Comparison of ENCODE assay signal across 27 cellular contexts in the genomic region with DNA sequence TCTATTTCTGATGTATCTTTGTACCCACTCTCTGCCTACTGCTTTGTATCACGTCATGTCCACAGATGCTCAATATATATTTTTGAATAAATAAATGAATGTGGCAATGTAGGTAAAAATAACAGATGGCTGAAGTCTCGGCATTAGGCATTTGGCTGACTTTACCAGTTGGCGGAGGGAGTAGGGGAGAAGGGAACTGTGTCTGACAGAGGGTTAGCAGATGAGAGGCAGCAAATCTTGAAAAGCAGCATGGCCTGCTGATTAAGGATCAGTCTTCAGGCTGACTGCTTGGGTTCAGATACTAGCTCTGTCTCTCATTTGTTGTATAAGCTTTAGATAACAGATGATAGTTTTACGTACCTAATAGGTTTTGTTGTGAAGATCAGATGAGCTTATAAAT. TPM values are rescaled to one million over a fixed set of nuclear protein-coding genes. Genes with fewer than 3 reads are reported as not detected.
DNase-seq lines count a peak whose midpoint lies in the region; ATAC-seq, FAIRE-seq and TF ChIP-seq lines count a peak whose summit lies in the region.
"Had no signal": no experiment of that assay in that cellular context is flagged by ENCODE, and none has a peak within 500 bp of the region (broad histone marks: within the 10 kb centered on the region; RNA-seq: fewer than 3 reads in every experiment).

No MANE protein-coding gene starts in this region.

- no peaks in the 10 kb centered on the region for H3K36me3 Mint-ChIP-seq in stimulated activated memory B cell treated with anti-CD40 and anti-IgM and Interleukin-4, amounts not matched to agents 10 μg/mL and 1 μg/mL and 100 μg/mL, for 72 hours

- CTCF ChIA-PET in H1 (lab: Charles Lee; ENCODE audit: partially characterized antibody) = interaction anchor here (0.8 to 1.7 kb wide), 2 partner anchors 32 to 33 kb away, joined by 3 read pairs; partner anchors contain the start of gene RASGEF1B

- no peaks in the 10 kb centered on the region; a peak in 1 of 8 replicates for H3K36me3 ChIP-seq in H1 (ENCODE audit: control insufficient read depth in 2 of 4, insufficient read depth in 4 of 4, low read length in 3 of 4)
- H3K36me3 ChIP-seq: BLaER1, left ventricle myocardium inferior, ovary had no signal

- no peak overlapping the region; the same call in 1 of the 2 replicates for H2BK12ac ChIP-seq in H1 (ENCODE audit: low read depth, low read length)

- H4K91ac ChIP-seq in H1 (replicated peaks; ENCODE audit: insufficient read length, low read length) = peak overlapping the region; percentile 25

- TF ChIP-seq EP300 in H1 (IDR thresholded peaks at IDR 0.05; ENCODE audit: borderline replicate concordance in 1 of 2, low read depth in 2 of 2, low read length in 2 of 2) = no peak

- TF ChIP-seq RAD21 in H1 (IDR thresholded peaks at IDR 0.05 in 1 of 2, conservative IDR thresholded peaks at IDR 0.05 in 1 of 2; ENCODE audit: low read depth in 2 of 2, low read length in 2 of 2) = no peak

- no peaks in the 10 kb centered on the region for H4K20me1 ChIP-seq in H1 (replicated peaks in 1 of 2; ENCODE audit: control insufficient read depth in 1 of 2, insufficient read depth in 2 of 2, low read length in 2 of 2)
- H4K20me1 ChIP-seq: BLaER1 had no signal

- H2AFZ ChIP-seq in H1 (ENCODE audit: low read length) = no peak overlapping the region

- no peak overlapping the region for H4K5ac ChIP-seq in H1 (ENCODE audit: insufficient read length, low read depth, low read length)

- H3K4me2 ChIP-seq in H1 (ENCODE audit: insufficient read depth in 1 of 2, low read depth in 2 of 2, low read length in 2 of 2) = no peak overlapping the region
- H3K4me2 ChIP-seq: BLaER1 had no signal

- POLR2A ChIA-PET in H1 (lab: Charles Lee; ENCODE audit: partially characterized antibody) = no interaction called here

- no peaks in the 10 kb centered on the region for H3K27me3 Mint-ChIP-seq in stimulated activated memory B cell treated with anti-CD40 and anti-IgM and Interleukin-4, amounts not matched to agents 10 μg/mL and 1 μg/mL and 100 μg/mL, for 72 hours
- H3K27me3 Mint-ChIP-seq: activated T-cell treated with anti-CD3 and anti-CD28 coated beads, Interleukin-2, amount 50 U/mL, for 24 hours had no signal

- H3K4me1 Mint-ChIP-seq in stimulated activated memory B cell treated with anti-CD40 and anti-IgM and Interleukin-4, amounts not matched to agents 10 μg/mL and 1 μg/mL and 100 μg/mL, for 72 hours = peaks cover 71% of the 10 kb centered on the region

- no peaks in the 10 kb centered on the region for H3K79me1 ChIP-seq in H1 (ENCODE audit: low read depth, low read length)

- no peak overlapping the region for H3K14ac ChIP-seq in H1 (ENCODE audit: insufficient read length)

- TF ChIP-seq CTCF in H1 (IDR thresholded peaks at IDR 0.05; ENCODE audit: control extremely low read depth in 1 of 3, insufficient read depth in 1 of 3, low read depth in 1 of 3, low read length in 3 of 3) = no peak
- TF ChIP-seq CTCF in GM20000 (IDR thresholded peaks at IDR 0.05; ENCODE audit: extremely low read depth, missing control alignments) = no peak

- 90% methylated on average over 4 of the region's 4 CpGs; no CpG with 5 or more reads in 1 of the 2 experiments for WGBS in H1 (ENCODE audit: extremely low coverage in 1 of 2, insufficient coverage in 1 of 2, insufficient read length in 1 of 2, insufficient replicate concordance in 2 of 2, low coverage in 1 of 2, low lambda C conversion rate in 2 of 2, missing lambda C conversion rate in 1 of 2), 2 experiments

- H4K8ac ChIP-seq in H1 (ENCODE audit: extremely low read depth, insufficient read depth, low read length) = no peak overlapping the region

- H3K27me3 ChIP-seq in H1 (replicated peaks in 1 of 4; ENCODE audit: control insufficient read depth in 3 of 4, extremely low read depth in 1 of 4, insufficient read depth in 3 of 4, low read length in 3 of 4) = no peaks in the 10 kb centered on the region
- H3K27me3 ChIP-seq: BLaER1, body of pancreas, ovary had no signal

- no peak overlapping the region for H3K9ac ChIP-seq in H1 (replicated peaks in 1 of 4; ENCODE audit: extremely low read depth in 1 of 4, low read depth in 3 of 4, low read length in 3 of 4)
- H3K9ac ChIP-seq: BLaER1 had no signal

- no peak overlapping the region for H2BK120ac ChIP-seq in H1 (replicated peaks; ENCODE audit: low read depth, low read length)

- no peaks in the 10 kb centered on the region for H3K9me3 ChIP-seq in H1 (ENCODE audit: insufficient read depth in 2 of 2, low read depth in 1 of 2, low read length in 1 of 2)
- H3K9me3 ChIP-seq: BLaER1, body of pancreas, left ventricle myocardium inferior, ovary had no signal

- H2BK15ac ChIP-seq in H1 (ENCODE audit: low read length) = no peak overlapping the region

- no peak overlapping the region for H3K4ac ChIP-seq in H1 (replicated peaks; ENCODE audit: insufficient read length, low read depth, low read length)

- H3K23me2 ChIP-seq in H1 (ENCODE audit: low read depth, low read length) = peaks cover 4% of the 10 kb centered on the region; the same call in 1 of the 2 replicates

- peaks cover 0 to 3% (median 0%) of the 10 kb centered on the region in 4 experiments; a peak in 1 of 7 replicates for H3K4me1 ChIP-seq in H1 (replicated peaks in 1 of 4; ENCODE audit: control insufficient read depth in 3 of 4, insufficient read depth in 4 of 4, low read length in 3 of 4)
- H3K4me1 ChIP-seq: body of pancreas had no signal

- H3K79me2 ChIP-seq in H1 (ENCODE audit: control insufficient read depth in 1 of 2, insufficient read depth in 2 of 2, low read length in 2 of 2) = no peaks in the 10 kb centered on the region

- H2BK5ac ChIP-seq in H1 (ENCODE audit: low read depth, low read length) = no peak overlapping the region

- FAIRE-seq in H1 (lab: Jason Lieb, UNC) = no peak
- FAIRE-seq: small intestine had no signal

- H3K9me3 Mint-ChIP-seq in stimulated activated memory B cell treated with anti-CD40 and anti-IgM and Interleukin-4, amounts not matched to agents 10 μg/mL and 1 μg/mL and 100 μg/mL, for 72 hours = no peaks in the 10 kb centered on the region
- H3K9me3 Mint-ChIP-seq: activated T-cell treated with anti-CD3 and anti-CD28 coated beads, Interleukin-2, amount 50 U/mL, for 24 hours had no signal

- no peak for TF ChIP-seq POLR2A in H1 (IDR thresholded peaks at IDR 0.05; ENCODE audit: control extremely low read depth in 1 of 2, low read depth in 2 of 2, low read length in 2 of 2)

- H3K27ac ChIP-seq in H1 (ENCODE audit: low read depth, low read length) = no peak overlapping the region
- H3K27ac ChIP-seq: BLaER1, epithelial cell of prostate, ovary had no signal

- DNase-seq in DMS 273 (lab: John Stamatoyannopoulos, UW; ENCODE audit: unreplicated experiment) = peak; percentile 89
- peak; percentile 69 for DNase-seq in NCI-H524 treated with DMSO at 0.1 percent for 48 hours (lab: John Stamatoyannopoulos, UW)
- DNase-seq in H1 (ENCODE audit: low read depth in 1 of 2, low spot score in 2 of 2) = no peak
- DNase-seq in activated CD8-positive, alpha-beta memory T cell treated with anti-CD3 and anti-CD28 coated beads for 24 hours = no peak
- no peak for DNase-seq in GM20000 (ENCODE audit: low spot score)
- no peak for DNase-seq in NCI-H1092 treated with DMSO at 0.1 percent for 48 hours (lab: John Stamatoyannopoulos, UW)
- DNase-seq: activated CD4-positive, alpha-beta T cell treated with anti-CD3 and anti-CD28 coated beads for 4 hours; activated T-cell treated with anti-CD3 and anti-CD28 coated beads, Interleukin-2, amount 50 U/mL, for 24 hours; body of pancreas; Calu3; effector CD8-positive, alpha-beta T cell; islet precursor cell; Karpas-422; left ventricle myocardium inferior; midbrain; MV-4-11; ovary; retina; small intestine; stimulated activated CD8-positive, alpha-beta memory T cell treated with anti-CD3 and anti-CD28 coated beads, Interleukin-4, amount 100 ng/mL, for 48 hours; T-helper 2 cell; trophoblast cell had no signal

- H3K18ac ChIP-seq in H1 (ENCODE audit: extremely low read depth, low read length) = no peak overlapping the region

- ATAC-seq in stimulated activated memory B cell treated with anti-CD40 and anti-IgM and Interleukin-4, amounts not matched to agents 10 μg/mL and 1 μg/mL and 100 μg/mL, for 72 hours = no peak
- ATAC-seq: body of pancreas, HepG2, SK-N-SH treated with all-trans-retinoic acid at 6 μM for 48 hours had no signal

- no peak overlapping the region for H2BK20ac ChIP-seq in H1 (ENCODE audit: low read length)

- peak overlapping the region; percentile 78 for H3K56ac ChIP-seq in H1 (replicated peaks; ENCODE audit: insufficient read length, low read depth, low read length)

- no peak overlapping the region for H2AK5ac ChIP-seq in H1 (ENCODE audit: low read depth, low read length)

- no peak overlapping the region for H3K4me3 Mint-ChIP-seq in stimulated activated memory B cell treated with anti-CD40 and anti-IgM and Interleukin-4, amounts not matched to agents 10 μg/mL and 1 μg/mL and 100 μg/mL, for 72 hours
- H3K4me3 Mint-ChIP-seq: activated T-cell treated with anti-CD3 and anti-CD28 coated beads, Interleukin-2, amount 50 U/mL, for 24 hours had no signal

- no peak overlapping the region for H3K4me3 ChIP-seq in H1 (ENCODE audit: extremely low read depth in 1 of 4, insufficient read depth in 2 of 4, low read depth in 3 of 4, low read length in 4 of 4)
- H3K4me3 ChIP-seq: BLaER1, body of pancreas, left ventricle myocardium inferior, ovary had no signal

- peak overlapping the region; percentile 78 for H3K27ac Mint-ChIP-seq in stimulated activated memory B cell treated with anti-CD40 and anti-IgM and Interleukin-4, amounts not matched to agents 10 μg/mL and 1 μg/mL and 100 μg/mL, for 72 hours
- H3K27ac Mint-ChIP-seq: activated T-cell treated with anti-CD3 and anti-CD28 coated beads, Interleukin-2, amount 50 U/mL, for 24 hours had no signal

- H3K23ac ChIP-seq in H1 (ENCODE audit: insufficient read length) = no peak overlapping the region

TF ChIP-seq in H1, 55 proteins besides CTCF, POLR2A, EP300 and RAD21 (continues in another document):
- TF ChIP-seq NRF1 (IDR thresholded peaks at IDR 0.05; ENCODE audit: low read depth, low read length) (no peak), TBP (IDR thresholded peaks at IDR 0.05; ENCODE audit: low read depth, low read length) (no peak), SAP30 (IDR thresholded peaks at IDR 0.05; ENCODE audit: insufficient read depth, insufficient replicate concordance, low read length) (no peak), RXRA (IDR thresholded peaks at IDR 0.05; ENCODE audit: insufficient read depth, low read depth, low read length) (no peak), SRF (IDR thresholded peaks at IDR 0.05; ENCODE audit: low read depth, low read length) (no peak), KDM4A (IDR thresholded peaks at IDR 0.05; ENCODE audit: low read depth, low read length, severe bottlenecking) (no peak)

RNA-seq across cellular contexts. Expression of gene RASGEF1B, which starts 31.9 kb away (rescaled TPM):
- total RNA-seq in H1 (2021; fragmentation: NEBNext Ultra II Directional; extraction: Animal tissue kit (Norgen Biotek cat#: 25700)) = 4.6 and 4.7 TPM in 2 replicates
- 1.2 and 1.6 TPM in 2 replicates for polyA plus RNA-seq in H1 (2011; rRNA removed)
- 1.4 TPM for polyA plus RNA-seq in H1 (2011; cell fraction: cytosol; rRNA removed)
- polyA plus RNA-seq in H1 (2011; cell fraction: nucleus; rRNA removed) = 3.3 TPM
- 2.1 to 3.4 TPM (median 2.5 TPM) in 4 replicates for polyA plus RNA-seq in H1 (2012, experiment 1 of 2)
- polyA plus RNA-seq in H1 (2012, experiment 2 of 2) = 1.0 TPM
- polyA plus RNA-seq in H1 (2013, experiment 1 of 2) = 2.8 TPM
- 2.4 TPM for polyA plus RNA-seq in H1 (2013, experiment 2 of 2)
- polyA minus RNA-seq in H1 (2011; rRNA and poly(A)+ RNA removed) = 6.9 and 7.9 TPM in 2 replicates
- 3.0 TPM for polyA minus RNA-seq in H1 (2011; cell fraction: cytosol; rRNA and poly(A)+ RNA removed)
- polyA minus RNA-seq in H1 (2011; cell fraction: nucleus; rRNA and poly(A)+ RNA removed) = 13.1 TPM

Comparison
In these comparisons a context has a peak if more than half of its experiments do, and no peak if none do; other contexts are left out.
1. DNase-seq: peak in DMS 273 (single experiment) and NCI-H524 treated with DMSO at 0.1 percent for 48 hours (single experiment); none in H1 (0 of 2), activated CD8-positive, alpha-beta memory T cell treated with anti-CD3 and anti-CD28 coated beads for 24 hours (single experiment), GM20000 (single experiment) and NCI-H1092 treated with DMSO at 0.1 percent for 48 hours (single experiment).